ENCODE assay signal across 22 cellular contexts in the genomic region with DNA sequence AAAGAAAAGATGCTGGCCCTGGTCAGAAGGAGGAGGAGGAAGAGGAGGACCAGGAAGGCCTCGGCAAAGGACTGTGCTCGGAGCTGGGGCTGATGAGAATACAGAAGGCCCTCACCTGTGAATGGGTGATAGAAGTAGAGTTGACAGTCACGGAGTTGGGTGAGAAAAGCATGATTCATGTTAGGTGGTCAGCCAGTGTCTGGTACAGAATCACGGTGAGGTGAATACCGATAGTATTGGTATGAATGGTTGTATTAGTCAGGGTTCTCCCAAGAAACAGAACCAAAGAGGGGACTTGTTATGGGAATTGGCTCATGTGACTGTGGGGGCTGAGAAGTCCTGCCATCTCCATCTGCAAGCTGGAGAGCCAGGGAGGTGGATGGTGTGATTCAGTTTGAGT. TPM values are rescaled to one million over a fixed set of nuclear protein-coding genes. Genes with fewer than 3 reads are reported as not detected.
DNase-seq lines count a peak whose midpoint lies in the region; ATAC-seq and TF ChIP-seq lines count a peak whose summit lies in the region.
"Had no signal": no experiment of that assay in that cellular context is flagged by ENCODE, and none has a peak within 500 bp of the region (broad histone marks: within the 10 kb centered on the region; RNA-seq: fewer than 3 reads in every experiment).

No MANE protein-coding gene starts in this region.

- peak; percentile 17 for DNase-seq in activated CD8-positive, alpha-beta memory T cell treated with anti-CD3 and anti-CD28 coated beads for 24 hours
- DNase-seq in activated CD8-positive, alpha-beta memory T cell treated with anti-CD3 and anti-CD28 coated beads, Interleukin-2, amount 50 U/mL, for 48 hours, result no peak
- peak; percentile 13 for DNase-seq in right atrium auricular region (ENCODE audit: low spot score)
- no peak for DNase-seq in heart left ventricle
- DNase-seq in chondrocyte (ENCODE audit: low spot score), result no peak
- peak; percentile 32 for DNase-seq in type B pancreatic cell (ENCODE audit: extremely low spot score, unreplicated experiment)
- no peak for DNase-seq in HEK293T (ENCODE audit: extremely low spot score)
- DNase-seq in prostate gland (ENCODE audit: low spot score), result no peak
- DNase-seq: DMS53, H7, KG1, NCI-H1092, NCI-H1436, NCI-H187 treated with DMSO at 0.1 percent for 48 hours, NCI-H2107, NCI-H446 treated with DMSO at 0.1 percent for 48 hours, NCI-H526 treated with DMSO at 0.1 percent for 48 hours, OCI-M1 had no signal

- H3K36me3 ChIP-seq in right atrium auricular region (no peaks in the 10 kb centered on the region), heart left ventricle (no peaks in the 10 kb centered on the region), prostate gland (no peaks in the 10 kb centered on the region)

- H3K27me3 Mint-ChIP-seq in chondrocyte (ENCODE audit: low read depth) (no peaks in the 10 kb centered on the region), type B pancreatic cell (no peaks in the 10 kb centered on the region)
- H3K27me3 Mint-ChIP-seq: B cell had no signal

- intact Hi-C loops in heart left ventricle (cut with DNase I), result no loop called here
- intact Hi-C loops in prostate gland (cut with DNase I), result no loop called here

- no peak for ATAC-seq in heart left ventricle

- H3K27ac ChIP-seq in right atrium auricular region, result no peak overlapping the region
- H3K27ac ChIP-seq in heart left ventricle, result no peak overlapping the region
- H3K27ac ChIP-seq in prostate gland, result no peak overlapping the region
- H3K27ac ChIP-seq: HL-60 had no signal

- H3K9me3 Mint-ChIP-seq in chondrocyte (ENCODE audit: low read depth) (peaks cover 1% of the 10 kb centered on the region), type B pancreatic cell (no peaks in the 10 kb centered on the region)

- H3K27me3 ChIP-seq in right atrium auricular region, result no peaks in the 10 kb centered on the region
- H3K27me3 ChIP-seq in heart left ventricle, result peaks cover 0 to 7% (median 0%) of the 10 kb centered on the region in 9 donors
- H3K27me3 ChIP-seq in prostate gland (replicated peaks; ENCODE audit: insufficient read depth), result no peaks in the 10 kb centered on the region

- H3K36me3 Mint-ChIP-seq in chondrocyte (ENCODE audit: low read depth) (no peaks in the 10 kb centered on the region), type B pancreatic cell (no peaks in the 10 kb centered on the region)

- TF ChIP-seq POLR2A in heart left ventricle (IDR thresholded peaks at IDR 0.05), result no peak
- no peak for TF ChIP-seq POLR2A in prostate gland (IDR thresholded peaks at IDR 0.05)

- no peak overlapping the region for H3K4me3 Mint-ChIP-seq in chondrocyte (ENCODE audit: unreplicated experiment)
- no peak overlapping the region for H3K4me3 Mint-ChIP-seq in type B pancreatic cell
- H3K4me3 Mint-ChIP-seq: B cell had no signal

- H3K4me3 ChIP-seq in right atrium auricular region (no peak overlapping the region), heart left ventricle (no peak overlapping the region), prostate gland (no peak overlapping the region)

- H3K9me3 ChIP-seq in right atrium auricular region (no peaks in the 10 kb centered on the region), heart left ventricle (no peaks in the 10 kb centered on the region), prostate gland (no peaks in the 10 kb centered on the region)

- H3K27ac Mint-ChIP-seq in chondrocyte (ENCODE audit: unreplicated experiment) (peak overlapping the region; percentile 14), type B pancreatic cell (no peak overlapping the region)

- H3K4me1 Mint-ChIP-seq in chondrocyte (ENCODE audit: low read depth) (peaks cover 15% of the 10 kb centered on the region), type B pancreatic cell (ENCODE audit: unreplicated experiment) (peaks cover 9% of the 10 kb centered on the region)

- H3K4me1 ChIP-seq in right atrium auricular region (peaks cover 0 to 26% of the 10 kb centered on the region in 2 donors), heart left ventricle (peaks cover 0 to 29% (median 14%) of the 10 kb centered on the region in 12 donors), prostate gland (replicated peaks) (no peaks in the 10 kb centered on the region)

- no peak for TF ChIP-seq CTCF in right atrium auricular region (IDR thresholded peaks at IDR 0.05)
- no peak for TF ChIP-seq CTCF in heart left ventricle (IDR thresholded peaks at IDR 0.05)
- no peak for TF ChIP-seq CTCF in chondrocyte (IDR thresholded peaks at IDR 0.05)
- no peak for TF ChIP-seq CTCF in type B pancreatic cell (conservative IDR thresholded peaks at IDR 0.05)
- no peak for TF ChIP-seq CTCF in prostate gland (IDR thresholded peaks at IDR 0.05)

- POLR2A ChIA-PET in HEK293T (lab: Yijun Ruan, JAX), result no interaction called here

- CTCF ChIA-PET in HEK293T (lab: Yijun Ruan, JAX), result interaction anchor here (0.7 to 1.9 kb wide), 2 partner anchors 12 to 48 kb away, joined by 3 to 7 read pairs; no protein-coding TSS in a partner anchor

- 76 to 91% (median 81%) methylated on average over 5 of the region's 5 CpGs for WGBS in heart left ventricle, 4 donors
- WGBS in prostate gland, result 88% methylated on average over 5 of the region's 5 CpGs

TF ChIP-seq in HEK293T, 16 proteins besides CTCF, POLR2A, EP300 and RAD21:
- no peak for TF ChIP-seq LEF1 (IDR thresholded peaks at IDR 0.05; ENCODE audit: borderline replicate concordance)

RNA-seq across cellular contexts. Expression of a gene that starts 32.5 kb away (rescaled TPM):
- total RNA-seq in right atrium auricular region (1 to 10 TPM; 4.3 to 8.7 TPM), heart left ventricle (1 to 10 TPM; 3.6 to 8.7 (median 7.0) TPM), chondrocyte (23.8 to 39.9 TPM (median 25.2 TPM) in 3 replicates), type B pancreatic cell (ENCODE audit: low replicate concordance) (16.7 and 23.7 TPM in 2 replicates), prostate gland (10 to 100 TPM in 1 of 2 donors, 1 to 10 TPM in 1; 4.6 to 55.5 TPM)
- 10 to 100 TPM in 1 of 2 donors, 1 to 10 TPM in 1; 6.5 to 12.9 TPM for polyA plus RNA-seq in heart left ventricle

RNA-seq across cellular contexts. Expression of a gene that starts 57.7 kb away (rescaled TPM):
- total RNA-seq in right atrium auricular region, result 1 to 10 TPM in 1 of 2 donors, under 1 TPM in 1; 0.93 to 2.4 TPM
- total RNA-seq in heart left ventricle, result 1 to 10 TPM in 4 of 9 donors, under 1 TPM in 5; 0.32 to 2.6 (median 0.75) TPM
- under 1 TPM; 0.38 to 0.75 TPM for polyA plus RNA-seq in heart left ventricle
- total RNA-seq in chondrocyte, result 7.9 to 18.2 TPM (median 8.5 TPM) in 3 replicates
- 4.5 and 11.5 TPM in 2 replicates for total RNA-seq in type B pancreatic cell (ENCODE audit: low replicate concordance)
- total RNA-seq in prostate gland, result 1 to 10 TPM; 1.9 to 3.6 TPM
- total RNA-seq: B cell, HepG2, HT-29 had no signal

Comparison
In these comparisons a context has a peak if more than half of its experiments do, and no peak if none do; other contexts are left out.
1. DNase-seq: peak in activated CD8-positive, alpha-beta memory T cell treated with anti-CD3 and anti-CD28 coated beads for 24 hours (single experiment), right atrium auricular region (single experiment) and type B pancreatic cell (single experiment); none in activated CD8-positive, alpha-beta memory T cell treated with anti-CD3 and anti-CD28 coated beads, Interleukin-2, amount 50 U/mL, for 48 hours (single experiment), heart left ventricle (0 of 5), chondrocyte (single experiment), HEK293T (single experiment) and prostate gland (single experiment).